ENCODE assay signal across 13 cellular contexts in the genomic region with DNA sequence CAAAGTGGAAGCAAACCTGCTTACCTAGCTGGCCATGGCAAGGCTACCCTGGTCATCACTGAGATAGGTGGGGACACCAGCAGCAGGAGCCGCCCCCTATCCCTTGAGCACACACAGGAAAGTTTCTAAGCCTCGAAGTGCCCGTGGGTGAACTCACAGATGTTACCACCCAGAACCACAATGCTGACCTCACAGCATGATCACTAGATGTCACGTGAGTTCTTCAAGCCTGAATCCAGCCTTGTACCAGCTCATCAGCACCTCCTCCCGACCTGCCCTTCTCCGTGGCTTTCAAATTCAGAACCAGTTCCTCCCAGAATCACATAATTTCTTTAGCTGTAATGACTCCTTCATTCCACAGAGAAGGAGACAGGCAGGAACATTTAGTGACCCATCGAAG. TPM values are rescaled to one million over a fixed set of nuclear protein-coding genes. Genes with fewer than 3 reads are reported as not detected.
"Had no signal": no experiment of that assay in that cellular context is flagged by ENCODE, and none has a peak within 500 bp of the region (broad histone marks: within the 10 kb centered on the region; RNA-seq: fewer than 3 reads in every experiment).

No MANE protein-coding gene starts in this region.

- DNase-seq: activated CD4-positive, alpha-beta T cell treated with anti-CD3 and anti-CD28 coated beads, Interleukin-2, amount 10 ng/mL, durations not matched to agents 24 days and 14 days; activated CD8-positive, alpha-beta memory T cell treated with anti-CD3 and anti-CD28 coated beads for 24 hours; activated naive CD4-positive, alpha-beta T cell treated with Interleukin-2 at 50 U/mL for 16 hours; esophagus squamous epithelium; foreskin keratinocyte; head of caudate nucleus; psoas muscle; sigmoid colon; stimulated activated CD4-positive, alpha-beta T cell treated with anti-CD3 and anti-CD28 coated beads, Interleukin-12 subunit alpha, Interleukin-12 subunit beta, amount 100 ng/mL, for 4 hours; stimulated activated CD4-positive, alpha-beta T cell treated with anti-CD3 and anti-CD28 coated beads, Interleukin-2, amount 100 ng/mL, for 48 hours; stimulated activated naive CD4-positive, alpha-beta T cell treated with Interleukin-2 at 50 U/mL for 16 hours; upper lobe of right lung had no signal

- H3K36me3 ChIP-seq: esophagus squamous epithelium, sigmoid colon, suprapubic skin, upper lobe of right lung had no signal

- H3K27me3 ChIP-seq: esophagus squamous epithelium, sigmoid colon, suprapubic skin, upper lobe of right lung had no signal

- H3K9me3 ChIP-seq: esophagus squamous epithelium, psoas muscle, suprapubic skin, upper lobe of right lung had no signal

- H3K27ac ChIP-seq: esophagus squamous epithelium, foreskin keratinocyte, psoas muscle, sigmoid colon, suprapubic skin, upper lobe of right lung had no signal

- H3K4me1 ChIP-seq: foreskin keratinocyte, psoas muscle, sigmoid colon had no signal

- H3K4me3 ChIP-seq: esophagus squamous epithelium, psoas muscle, sigmoid colon, suprapubic skin, upper lobe of right lung had no signal

RNA-seq across cellular contexts. Expression of a gene that starts 24.7 kb away (rescaled TPM):
- total RNA-seq: activated CD4-positive, alpha-beta T cell treated with anti-CD3 and anti-CD28 coated beads, Interleukin-2, amount 10 ng/mL, durations not matched to agents 24 days and 14 days had no signal
